In the genomic region with DNA sequence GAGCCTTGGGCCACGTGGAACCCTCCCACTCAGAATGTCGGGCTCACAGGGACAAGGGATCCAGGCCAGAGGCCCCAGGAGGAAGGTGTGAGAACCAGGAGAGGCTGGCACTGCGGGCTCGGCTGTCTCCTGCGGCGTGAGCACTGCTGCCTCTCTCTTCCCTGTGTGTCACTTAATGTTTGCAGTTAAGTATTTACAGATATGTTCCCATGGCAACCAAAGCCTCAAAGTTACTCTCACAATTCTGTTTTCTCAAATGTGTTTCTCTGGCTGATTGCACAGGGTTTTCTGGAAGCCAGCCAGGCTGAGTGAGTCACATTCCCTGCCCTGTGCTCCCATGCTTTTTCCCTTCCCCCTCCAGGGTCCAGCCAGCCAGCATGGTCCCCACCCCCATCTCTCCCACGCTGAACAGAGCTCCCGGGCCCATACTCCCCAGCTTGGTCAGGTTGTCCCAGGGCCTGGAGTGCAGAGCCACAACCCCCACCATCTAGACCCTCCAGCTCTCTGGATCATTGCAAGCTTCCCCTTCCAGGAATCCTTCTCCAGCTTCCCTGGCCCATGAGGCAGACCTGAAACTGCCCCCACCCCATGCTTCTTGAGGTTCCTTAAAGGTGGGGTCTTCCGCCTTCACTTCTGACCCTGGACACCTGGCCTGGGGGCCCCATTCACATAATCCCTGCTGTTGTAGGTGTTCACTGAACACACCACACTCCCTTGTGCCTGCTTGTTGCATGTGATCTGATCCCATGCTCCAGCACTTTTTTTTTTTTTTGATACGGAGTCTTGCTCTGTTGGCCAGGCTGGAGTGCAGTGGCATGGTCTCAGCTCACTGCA, we compare ENCODE assay signal across 1 cellular context.
A peak's percentile ranks its signal among the peaks of the same experiment; 100 is the strongest.
TF ChIP-seq lines count a peak whose summit lies in the region.

No MANE protein-coding gene starts in this region.

TF ChIP-seq in K562, 482 proteins besides CTCF, POLR2A, EP300 and RAD21 (continued from another document):
- TF ChIP-seq, protein P1, sequence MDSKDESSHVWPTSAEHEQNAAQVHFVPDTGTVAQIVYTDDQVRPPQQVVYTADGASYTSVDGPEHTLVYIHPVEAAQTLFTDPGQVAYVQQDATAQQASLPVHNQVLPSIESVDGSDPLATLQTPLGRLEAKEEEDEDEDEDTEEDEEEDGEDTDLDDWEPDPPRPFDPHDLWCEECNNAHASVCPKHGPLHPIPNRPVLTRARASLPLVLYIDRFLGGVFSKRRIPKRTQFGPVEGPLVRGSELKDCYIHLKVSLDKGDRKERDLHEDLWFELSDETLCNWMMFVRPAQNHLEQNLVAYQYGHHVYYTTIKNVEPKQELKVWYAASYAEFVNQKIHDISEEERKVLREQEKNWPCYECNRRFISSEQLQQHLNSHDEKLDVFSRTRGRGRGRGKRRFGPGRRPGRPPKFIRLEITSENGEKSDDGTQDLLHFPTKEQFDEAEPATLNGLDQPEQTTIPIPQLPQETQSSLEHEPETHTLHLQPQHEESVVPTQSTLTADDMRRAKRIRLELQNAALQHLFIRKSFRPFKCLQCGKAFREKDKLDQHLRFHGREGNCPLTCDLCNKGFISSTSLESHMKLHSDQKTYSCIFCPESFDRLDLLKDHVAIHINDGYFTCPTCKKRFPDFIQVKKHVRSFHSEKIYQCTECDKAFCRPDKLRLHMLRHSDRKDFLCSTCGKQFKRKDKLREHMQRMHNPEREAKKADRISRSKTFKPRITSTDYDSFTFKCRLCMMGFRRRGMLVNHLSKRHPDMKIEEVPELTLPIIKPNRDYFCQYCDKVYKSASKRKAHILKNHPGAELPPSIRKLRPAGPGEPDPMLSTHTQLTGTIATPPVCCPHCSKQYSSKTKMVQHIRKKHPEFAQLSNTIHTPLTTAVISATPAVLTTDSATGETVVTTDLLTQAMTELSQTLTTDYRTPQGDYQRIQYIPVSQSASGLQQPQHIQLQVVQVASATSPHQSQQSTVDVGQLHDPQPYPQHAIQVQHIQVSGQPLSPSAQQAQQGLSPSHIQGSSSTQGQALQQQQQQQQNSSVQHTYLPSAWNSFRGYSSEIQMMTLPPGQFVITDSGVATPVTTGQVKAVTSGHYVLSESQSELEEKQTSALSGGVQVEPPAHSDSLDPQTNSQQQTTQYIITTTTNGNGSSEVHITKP (IDR thresholded peaks at IDR 0.05; ENCODE audit: partially characterized antibody), result no peak
- TF ChIP-seq ZNF274 (IDR thresholded peaks at IDR 0.05; ENCODE audit: borderline replicate concordance, low read depth, low read length) (no peak), ZNF707 (CRISPR knock-in tag; conservative IDR thresholded peaks at IDR 0.05) (no peak), NFE2L1 (tag; IDR thresholded peaks at IDR 0.05; ENCODE audit: borderline replicate concordance, low read depth) (no peak)
- TF ChIP-seq, protein P2, sequence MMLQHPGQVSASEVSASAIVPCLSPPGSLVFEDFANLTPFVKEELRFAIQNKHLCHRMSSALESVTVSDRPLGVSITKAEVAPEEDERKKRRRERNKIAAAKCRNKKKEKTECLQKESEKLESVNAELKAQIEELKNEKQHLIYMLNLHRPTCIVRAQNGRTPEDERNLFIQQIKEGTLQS (IDR thresholded peaks at IDR 0.05), result peak; percentile 82
- TF ChIP-seq, protein P2 (CRISPR knock-in tag; conservative IDR thresholded peaks at IDR 0.05), result no peak
